21 cellular contexts compared by ENCODE assay signal in the genomic region with DNA sequence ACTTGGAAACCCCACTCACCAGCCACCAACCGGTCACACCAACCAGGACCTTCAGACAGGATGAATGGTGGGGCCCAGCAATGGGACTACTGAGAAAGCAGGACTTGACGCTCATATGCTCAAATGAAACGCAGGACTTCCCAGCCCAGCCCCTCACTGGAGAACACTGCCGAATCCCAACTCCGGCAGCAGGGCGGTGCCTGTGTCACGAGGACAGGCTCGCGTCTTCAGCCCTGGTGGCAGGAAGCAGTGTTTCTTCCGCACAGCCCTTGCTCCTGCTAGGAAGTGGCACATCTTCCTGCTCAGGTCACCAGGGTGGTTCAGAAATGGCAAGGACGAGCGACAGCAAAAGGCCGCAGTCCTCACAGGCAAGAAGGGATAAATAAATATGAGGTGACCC. TPM values are rescaled to one million over a fixed set of nuclear protein-coding genes. Genes with fewer than 3 reads are reported as not detected.
DNase-seq lines count a peak whose midpoint lies in the region; ATAC-seq and TF ChIP-seq lines count a peak whose summit lies in the region.
"Had no signal": no experiment of that assay in that cellular context is flagged by ENCODE, and none has a peak within 500 bp of the region (broad histone marks: within the 10 kb centered on the region; RNA-seq: fewer than 3 reads in every experiment).

No MANE protein-coding gene starts in this region.

- DNase-seq in H7 (peak; percentile 47), caudate nucleus (lab: John Stamatoyannopoulos, UW) (peak in 23 of 61 donors; percentile 6 to 58 (median 20)), right lobe of liver (no peak), MM.1S (no peak), immature natural killer cell (no peak), medulla oblongata (ENCODE audit: extremely low spot score) (no peak), NCI-H2081 (lab: John Stamatoyannopoulos, UW) (no peak)
- DNase-seq in stimulated activated naive B cell treated with anti-CD40 and anti-IgM and Interleukin-4, amounts not matched to agents 10 μg/mL and 1 μg/mL and 100 μg/mL, for 72 hours = no peak
- DNase-seq: Caco-2; CD4-positive, alpha-beta memory T cell; KBM-7; NCI-H1092; NCI-H1436 treated with DMSO at 0.1 percent for 48 hours; NCI-H1930; NCI-H2227 treated with DMSO at 0.1 percent for 48 hours; NCI-H510A treated with DMSO at 0.1 percent for 48 hours; NCI-H748 treated with DMSO at 0.1 percent for 48 hours; NK-92 treated with Interleukin-12 subunit alpha and Interleukin-12 subunit beta, amount 100 ng/mL, for 24 hours; SIG-M5; SK-N-SH had no signal

- no peaks in the 10 kb centered on the region for H4K20me1 ChIP-seq in MM.1S (ENCODE audit: insufficient read depth, low read length)

- H3K9me3 Mint-ChIP-seq in stimulated activated naive B cell treated with anti-CD40 and anti-IgM and Interleukin-4, amounts not matched to agents 10 μg/mL and 1 μg/mL and 100 μg/mL, for 72 hours = peaks cover 5 to 14% of the 10 kb centered on the region in 2 donors
- no peaks in the 10 kb centered on the region for H3K9me3 Mint-ChIP-seq in immature natural killer cell

- TF ChIP-seq CTCF in right lobe of liver (IDR thresholded peaks at IDR 0.05) (no peak), MM.1S (IDR thresholded peaks at IDR 0.05; ENCODE audit: low read length) (no peak)

- 81% methylated on average over 7 of the region's 13 CpGs for WGBS in right lobe of liver (ENCODE audit: insufficient coverage, low coverage, low lambda C conversion rate, missing lambda C conversion rate)

- H3K9me3 ChIP-seq in right lobe of liver (no peaks in the 10 kb centered on the region), MM.1S (replicated peaks; ENCODE audit: insufficient read depth, low read length) (no peaks in the 10 kb centered on the region)
- H3K9me3 ChIP-seq: Caco-2, SK-N-SH had no signal

- peak overlapping the region; percentile 93 for H3K27ac ChIP-seq in caudate nucleus (ENCODE audit: low read depth, low read length)
- no peak overlapping the region for H3K27ac ChIP-seq in right lobe of liver
- no peak overlapping the region for H3K27ac ChIP-seq in MM.1S (ENCODE audit: low read length)

- no peaks in the 10 kb centered on the region for H3K36me3 ChIP-seq in H7 (replicated peaks; ENCODE audit: control insufficient read depth, insufficient read depth, low read length)
- H3K36me3 ChIP-seq in right lobe of liver = peaks cover 0 to 7% (median 0%) of the 10 kb centered on the region in 4 donors
- no peaks in the 10 kb centered on the region; the same call in 1 of the 2 replicates for H3K36me3 ChIP-seq in MM.1S (replicated peaks; ENCODE audit: insufficient read depth, low read length)

- peaks cover 72 to 88% of the 10 kb centered on the region in 2 donors for H3K36me3 Mint-ChIP-seq in stimulated activated naive B cell treated with anti-CD40 and anti-IgM and Interleukin-4, amounts not matched to agents 10 μg/mL and 1 μg/mL and 100 μg/mL, for 72 hours
- peaks cover 43 to 53% (median 52%) of the 10 kb centered on the region in 3 donors for H3K36me3 Mint-ChIP-seq in immature natural killer cell

- peaks cover 6% of the 10 kb centered on the region for H3K79me2 ChIP-seq in MM.1S (ENCODE audit: low read length)

- no peak for TF ChIP-seq POLR2A in right lobe of liver (IDR thresholded peaks at IDR 0.05)

- peak in 3 of 4 donors; percentile 33 to 57 (median 57) for ATAC-seq in right lobe of liver
- no peak for ATAC-seq in stimulated activated naive B cell treated with anti-CD40 and anti-IgM and Interleukin-4, amounts not matched to agents 10 μg/mL and 1 μg/mL and 100 μg/mL, for 72 hours (replicated peaks)
- ATAC-seq: HCT116 had no signal

- no peaks in the 10 kb centered on the region for H3K9me2 ChIP-seq in MM.1S (replicated peaks; ENCODE audit: insufficient read depth, low read length)
- H3K9me2 ChIP-seq: SK-N-SH had no signal

- H3K9ac ChIP-seq in MM.1S (ENCODE audit: low read length) = no peak overlapping the region
- H3K9ac ChIP-seq: SK-N-SH had no signal

- H3K4me2 ChIP-seq in MM.1S (ENCODE audit: low read depth, low read length) = no peak overlapping the region
- H3K4me2 ChIP-seq: SK-N-SH had no signal

- no peaks in the 10 kb centered on the region for H3K27me3 Mint-ChIP-seq in stimulated activated naive B cell treated with anti-CD40 and anti-IgM and Interleukin-4, amounts not matched to agents 10 μg/mL and 1 μg/mL and 100 μg/mL, for 72 hours
- H3K27me3 Mint-ChIP-seq in immature natural killer cell (ENCODE audit: low read depth in 3 of 3) = no peaks in the 10 kb centered on the region
- H3K27me3 Mint-ChIP-seq: CD4-positive, alpha-beta memory T cell had no signal

- H3K27ac Mint-ChIP-seq in stimulated activated naive B cell treated with anti-CD40 and anti-IgM and Interleukin-4, amounts not matched to agents 10 μg/mL and 1 μg/mL and 100 μg/mL, for 72 hours = peak overlapping the region; percentile 67
- H3K27ac Mint-ChIP-seq in immature natural killer cell = no peak overlapping the region

- intact Hi-C loops in right lobe of liver (cut with DNase I) = no loop called here

- H3F3A ChIP-seq in MM.1S (ENCODE audit: insufficient read depth, low read length) = no peaks in the 10 kb centered on the region

- H3K4me3 Mint-ChIP-seq in stimulated activated naive B cell treated with anti-CD40 and anti-IgM and Interleukin-4, amounts not matched to agents 10 μg/mL and 1 μg/mL and 100 μg/mL, for 72 hours = peak overlapping the region in 1 of 2 donors; percentile 39
- no peak overlapping the region for H3K4me3 Mint-ChIP-seq in immature natural killer cell
- H3K4me3 Mint-ChIP-seq: CD4-positive, alpha-beta memory T cell had no signal

- H2AFZ ChIP-seq in MM.1S (ENCODE audit: low read length) = no peak overlapping the region

- H3K27me3 ChIP-seq in H7 (ENCODE audit: control insufficient read depth, insufficient read depth, low read length) (no peaks in the 10 kb centered on the region), right lobe of liver (no peaks in the 10 kb centered on the region), MM.1S (replicated peaks; ENCODE audit: insufficient read depth, low read length) (no peaks in the 10 kb centered on the region)

- peaks cover 15 to 17% of the 10 kb centered on the region in 2 donors for H3K4me1 Mint-ChIP-seq in stimulated activated naive B cell treated with anti-CD40 and anti-IgM and Interleukin-4, amounts not matched to agents 10 μg/mL and 1 μg/mL and 100 μg/mL, for 72 hours
- peaks cover 3 to 11% of the 10 kb centered on the region in 2 donors for H3K4me1 Mint-ChIP-seq in immature natural killer cell

- no peak overlapping the region for H3K4me3 ChIP-seq in H7 (ENCODE audit: insufficient read depth, low read depth, low read length)
- no peak overlapping the region for H3K4me3 ChIP-seq in right lobe of liver
- H3K4me3 ChIP-seq in MM.1S (ENCODE audit: low read length) = no peak overlapping the region

- H3K4me1 ChIP-seq in right lobe of liver = no peaks in the 10 kb centered on the region
- no peaks in the 10 kb centered on the region for H3K4me1 ChIP-seq in MM.1S (ENCODE audit: low read length)
- H3K4me1 ChIP-seq: Caco-2 had no signal

RNA-seq across cellular contexts. Expression of a gene that starts 38.9 kb away (rescaled TPM):
- 9.3 and 14.1 TPM in 2 replicates for total RNA-seq in H7 (2014; rRNA removed; shearing (Covaris generic))
- 10 to 100 TPM in 2 of 6 experiments, 1 to 10 TPM in 4; 3.5 to 13.8 (median 7.5) TPM for total RNA-seq in right lobe of liver
- 100 to 1,000 TPM in 1 of 3 donors, 10 to 100 TPM in 2; 68.6 to 112 (median 69.9) TPM for polyA plus RNA-seq in immature natural killer cell

Comparison
In these comparisons a context has a peak if more than half of its experiments do, and no peak if none do; other contexts are left out.
1. ATAC-seq: peak in right lobe of liver (3 of 4); none in stimulated activated naive B cell treated with anti-CD40 and anti-IgM and Interleukin-4, amounts not matched to agents 10 μg/mL and 1 μg/mL and 100 μg/mL, for 72 hours (0 of 2).